1 cellular context compared by ENCODE assay signal in genomic region chr2:196926562-196927317, GRCh38.
TF ChIP-seq lines count a peak whose summit lies in the region.

Gene PGAP1, minus strand, starts transcription at chr2:196926707. Its CDS starts 91 bp downstream, at chr2:196926616.

TF ChIP-seq in HepG2, 621 proteins besides CTCF, POLR2A, EP300 and RAD21 (continued from another document and continues in another):
- 0 out of 2 replicates have a peak, but pooled peaks have one; percentile 31 for TF ChIP-seq PRDM10 (CRISPR knock-in tag; IDR thresholded peaks at IDR 0.05; ENCODE audit: low read depth)
- peak; percentile 60 for TF ChIP-seq TFDP1 (CRISPR knock-in tag; IDR thresholded peaks at IDR 0.05; ENCODE audit: borderline replicate concordance)
- TF ChIP-seq RNF2 (conservative IDR thresholded peaks at IDR 0.05; ENCODE audit: low read depth) = peak; percentile 37; the same call in 1 of the 2 replicates
- peak; percentile 86 for TF ChIP-seq ARID4A (CRISPR knock-in tag; IDR thresholded peaks at IDR 0.05; ENCODE audit: borderline replicate concordance)
- TF ChIP-seq CCDC6 (CRISPR knock-in tag; IDR thresholded peaks at IDR 0.05) = peak; percentile 75; the same call in 1 of the 2 replicates
- no peak for TF ChIP-seq GLI4 (CRISPR knock-in tag; IDR thresholded peaks at IDR 0.05; ENCODE audit: borderline replicate concordance)
- peak; percentile 81 for TF ChIP-seq MIER3 (CRISPR knock-in tag; IDR thresholded peaks at IDR 0.05; ENCODE audit: borderline replicate concordance)
- no peak for TF ChIP-seq CHD4 (IDR thresholded peaks at IDR 0.05; ENCODE audit: borderline replicate concordance, low read length)
- TF ChIP-seq MXD3 (CRISPR knock-in tag; IDR thresholded peaks at IDR 0.05) = peak; percentile 37; the same call in 1 of the 2 replicates
- TF ChIP-seq ZNF574 (CRISPR knock-in tag; IDR thresholded peaks at IDR 0.05) = peak; percentile 21
- no peak for TF ChIP-seq CCAR2 (optimal IDR thresholded peaks at IDR 0.05; ENCODE audit: low read depth, low read length)
- TF ChIP-seq FOXP1 (IDR thresholded peaks at IDR 0.05) = peak; percentile 46; the same call in 1 of the 2 replicates
- TF ChIP-seq FOXP1 (CRISPR knock-in tag; IDR thresholded peaks at IDR 0.05) = no peak
- peak; percentile 19; the same call in 1 of the 2 replicates for TF ChIP-seq ZIK1 (CRISPR knock-in tag; IDR thresholded peaks at IDR 0.05; ENCODE audit: borderline replicate concordance, low read depth)
- no peak for TF ChIP-seq ZNF646 (CRISPR knock-in tag; IDR thresholded peaks at IDR 0.05)
- peak; percentile 76; the same call in 1 of the 2 replicates for TF ChIP-seq KAT8 (CRISPR knock-in tag; IDR thresholded peaks at IDR 0.05)
- TF ChIP-seq ZNF746 (CRISPR knock-in tag; IDR thresholded peaks at IDR 0.05) = peak; percentile 95
- TF ChIP-seq USF2 (IDR thresholded peaks at IDR 0.05; ENCODE audit: low read depth, low read length) = no peak
- 0 out of 2 replicates have a peak, but pooled peaks have one; percentile 32 for TF ChIP-seq USF2 (CRISPR knock-in tag; IDR thresholded peaks at IDR 0.05; ENCODE audit: borderline replicate concordance)
- TF ChIP-seq RFX3 (CRISPR knock-in tag; IDR thresholded peaks at IDR 0.05) = no peak
- 0 out of 2 replicates have a peak, but pooled peaks have one; percentile 54 for TF ChIP-seq CREB3 (CRISPR knock-in tag; IDR thresholded peaks at IDR 0.05)
- peak; percentile 89 for TF ChIP-seq POLR2AphosphoS5 (IDR thresholded peaks at IDR 0.05; ENCODE audit: low read depth, low read length)
- TF ChIP-seq SP1 (IDR thresholded peaks at IDR 0.05) = no peak
- no peak; the same call in 1 of the 2 replicates for TF ChIP-seq SP1 (CRISPR knock-in tag; IDR thresholded peaks at IDR 0.05)
